23 cellular contexts compared by ENCODE assay signal in genomic region chr16:63690961-63691360, GRCh38.
"Had no signal": no experiment of that assay in that cellular context is flagged by ENCODE, and none has a peak within 500 bp of the region (broad histone marks: within the 10 kb centered on the region; RNA-seq: fewer than 3 reads in every experiment).

No MANE protein-coding gene starts in this region.

- DNase-seq: effector memory CD8-positive, alpha-beta T cell; erythroblast; esophagus squamous epithelium; foreskin melanocyte; hypothalamus; immature natural killer cell; islet precursor cell; kidney glomerular epithelial cell; left ventricle myocardium superior; lower lobe of right lung; naive thymus-derived CD8-positive, alpha-beta T cell; nephron progenitor cell; nucleus accumbens; stimulated activated CD4-positive, alpha-beta T cell treated with anti-CD3 and anti-CD28 coated beads, Interleukin-12 subunit alpha, Interleukin-12 subunit beta, amount 100 ng/mL, for 4 hours; stimulated activated CD4-positive, alpha-beta T cell treated with anti-CD3 and anti-CD28 coated beads, Interleukin-1b, Interleukin-23, amount 100 ng/mL, for 48 hours; stimulated activated CD4-positive, alpha-beta T cell treated with anti-CD3 and anti-CD28 coated beads, Interleukin-4, amount 100 ng/mL, for 1 hour; stimulated activated CD8-positive, alpha-beta memory T cell treated with anti-CD3 and anti-CD28 coated beads, Interleukin-4, amount 100 ng/mL, for 48 hours; stimulated activated naive CD4-positive, alpha-beta T cell; stimulated activated naive CD8-positive, alpha-beta T cell treated with anti-CD3 and anti-CD28 coated beads, Interleukin-15, amount 100 ng/mL, for 72 hours; transverse colon; upper lobe of right lung; uterus had no signal

- ATAC-seq: effector memory CD8-positive, alpha-beta T cell; left ventricle myocardium superior; lower lobe of right lung; naive thymus-derived CD8-positive, alpha-beta T cell; sciatic nerve; stimulated activated naive CD8-positive, alpha-beta T cell treated with anti-CD3 and anti-CD28 coated beads, Interleukin-15, amount 100 ng/mL, for 72 hours; upper lobe of right lung had no signal
